ENCODE assay signal across 21 cellular contexts in genomic region chr10:100881552-100882250, GRCh38. TPM values are rescaled to one million over a fixed set of nuclear protein-coding genes. Genes with fewer than 3 reads are reported as not detected.
A peak's percentile ranks its signal among the peaks of the same experiment; 100 is the strongest.
DNase-seq lines count a peak whose midpoint lies in the region; ATAC-seq and TF ChIP-seq lines count a peak whose summit lies in the region.
"Had no signal": no experiment of that assay in that cellular context is flagged by ENCODE, and none has a peak within 500 bp of the region (broad histone marks: within the 10 kb centered on the region; RNA-seq: fewer than 3 reads in every experiment).

No MANE protein-coding gene starts in this region.

- no peak overlapping the region for H2BK12ac ChIP-seq in neuronal stem cell (ENCODE audit: low read length)

- H3K79me1 ChIP-seq in neuronal stem cell (ENCODE audit: low read depth, low read length), result no peaks in the 10 kb centered on the region

- no peak overlapping the region for H2BK15ac ChIP-seq in neuronal stem cell (ENCODE audit: low read length)

- H3K9ac ChIP-seq in neuronal stem cell (ENCODE audit: low read depth, low read length, poor library complexity) (no peak overlapping the region), Karpas-422 (ENCODE audit: low read length) (no peak overlapping the region)

- no peak overlapping the region for H3K18ac ChIP-seq in neuronal stem cell (ENCODE audit: low read length)

- no peak overlapping the region for H2BK5ac ChIP-seq in neuronal stem cell (ENCODE audit: low read length)

- H2AK5ac ChIP-seq in neuronal stem cell (ENCODE audit: low read depth, low read length), result no peak overlapping the region

- WGBS in neuronal stem cell (ENCODE audit: extremely low coverage in 2 of 2, insufficient read length in 2 of 2, insufficient replicate concordance in 1 of 2), 2 donors, result no CpG with 5 or more reads among the region's 5 CpGs

- no peak overlapping the region for H4K8ac ChIP-seq in neuronal stem cell (ENCODE audit: low read depth, low read length)

- H4K91ac ChIP-seq in neuronal stem cell (ENCODE audit: low read depth, low read length, poor library complexity), result no peak overlapping the region

- H3K4me2 ChIP-seq in neuronal stem cell (ENCODE audit: insufficient read depth, low read length, poor library complexity, severe bottlenecking), result no peak overlapping the region
- no peak overlapping the region for H3K4me2 ChIP-seq in Karpas-422 (ENCODE audit: low read depth, low read length, poor library complexity, severe bottlenecking)

- no peaks in the 10 kb centered on the region for H3K36me3 ChIP-seq in BE2C
- H3K36me3 ChIP-seq in H7 (replicated peaks; ENCODE audit: control insufficient read depth, insufficient read depth, low read length), result no peaks in the 10 kb centered on the region
- no peaks in the 10 kb centered on the region for H3K36me3 ChIP-seq in neuronal stem cell (replicated peaks in 1 of 2; ENCODE audit: control insufficient read depth in 2 of 2, insufficient read depth in 2 of 2, low read length in 2 of 2)
- no peaks in the 10 kb centered on the region for H3K36me3 ChIP-seq in Karpas-422 (ENCODE audit: insufficient read depth, low read length)
- H3K36me3 ChIP-seq: gastrocnemius medialis, ovary had no signal

- H2AFZ ChIP-seq in neuronal stem cell (ENCODE audit: low read length) (peak overlapping the region; percentile 51), Karpas-422 (ENCODE audit: low read length) (no peak overlapping the region)

- no peak overlapping the region for H3K23ac ChIP-seq in neuronal stem cell (ENCODE audit: low read depth, low read length, poor library complexity)

- H3K9me3 ChIP-seq in BE2C, result no peaks in the 10 kb centered on the region
- no peaks in the 10 kb centered on the region for H3K9me3 ChIP-seq in neuronal stem cell (replicated peaks in 1 of 2; ENCODE audit: control insufficient read depth in 2 of 2, insufficient read depth in 1 of 2, low read depth in 1 of 2, low read length in 2 of 2)
- H3K9me3 ChIP-seq in Karpas-422 (ENCODE audit: low read length), result no peaks in the 10 kb centered on the region
- H3K9me3 ChIP-seq: gastrocnemius medialis, mucosa of descending colon, ovary had no signal

- H3K4me3 ChIP-seq in BE2C (ENCODE audit: low read depth, low read length) (no peak overlapping the region), H7 (ENCODE audit: insufficient read depth, low read depth, low read length) (no peak overlapping the region), neuronal stem cell (ENCODE audit: low read length in 2 of 2) (no peak overlapping the region), Karpas-422 (ENCODE audit: low read length) (no peak overlapping the region)
- H3K4me3 ChIP-seq: gastrocnemius medialis, mucosa of descending colon, ovary had no signal

- ATAC-seq in GM18907 (IDR thresholded peaks at IDR 0.05; ENCODE audit: unreplicated experiment) (no peak), GM19463 (IDR thresholded peaks at IDR 0.05; ENCODE audit: unreplicated experiment) (no peak)
- ATAC-seq: activated naive CD8-positive, alpha-beta T cell treated with anti-CD3 and anti-CD28 coated beads, Interleukin-2, amount 50 U/mL, for 24 hours; activated T-helper 17 cell treated with anti-CD3 and anti-CD28 coated beads, Interleukin-2, amount 50 U/mL, for 72 hours; gastrocnemius medialis; left lobe of liver; mucosa of descending colon had no signal

- no peaks in the 10 kb centered on the region for H3K79me2 ChIP-seq in Karpas-422 (ENCODE audit: low read length)

- TF ChIP-seq CTCF in BE2C (IDR thresholded peaks at IDR 0.05; ENCODE audit: low read depth, low read length), result no peak

- peaks cover 38% of the 10 kb centered on the region for H3K4me1 ChIP-seq in BE2C
- H3K4me1 ChIP-seq in neuronal stem cell (ENCODE audit: control insufficient read depth in 2 of 2, insufficient read depth in 1 of 2, low read depth in 1 of 2, low read length in 2 of 2), result peaks cover 14 to 15% of the 10 kb centered on the region in 2 donors
- peaks cover 4% of the 10 kb centered on the region for H3K4me1 ChIP-seq in Karpas-422 (ENCODE audit: low read length)
- H3K4me1 ChIP-seq: gastrocnemius medialis had no signal

- DNase-seq in BE2C (peak; percentile 28), H7 (peak; percentile 7), dermis blood vessel endothelial cell (peak; percentile 23), neuronal stem cell (ENCODE audit: low spot score) (no peak), Karpas-422 (no peak), AG08396 (ENCODE audit: low spot score) (no peak)
- DNase-seq: activated CD4-positive, alpha-beta T cell treated with anti-CD3 and anti-CD28 coated beads for 1 hour; activated naive CD8-positive, alpha-beta T cell treated with anti-CD3 and anti-CD28 coated beads, Interleukin-2, amount 50 U/mL, for 24 hours; DMS79; gastrocnemius medialis; KG1; mucosa of descending colon; NCI-H1092 treated with DMSO at 0.1 percent for 48 hours; NCI-H2081; stimulated activated CD4-positive, alpha-beta T cell treated with anti-CD3 and anti-CD28 coated beads, Interleukin-4, amount 100 ng/mL, for 4 hours; SW 1271 had no signal

- H3K27ac ChIP-seq in neuronal stem cell (replicated peaks; ENCODE audit: low read length), result no peak overlapping the region
- no peak overlapping the region for H3K27ac ChIP-seq in Karpas-422 (ENCODE audit: low read length)
- H3K27ac ChIP-seq: gastrocnemius medialis had no signal

- H3K14ac ChIP-seq in neuronal stem cell (ENCODE audit: low read length), result no peak overlapping the region

- H3K4ac ChIP-seq in neuronal stem cell (ENCODE audit: low read length), result no peak overlapping the region

- no peaks in the 10 kb centered on the region for H4K20me1 ChIP-seq in Karpas-422 (ENCODE audit: insufficient read depth, low read depth, low read length)

- H3K27me3 ChIP-seq in BE2C, result no peaks in the 10 kb centered on the region
- peaks cover 2% of the 10 kb centered on the region for H3K27me3 ChIP-seq in H7 (ENCODE audit: control insufficient read depth, insufficient read depth, low read length)
- H3K27me3 ChIP-seq in neuronal stem cell (ENCODE audit: control insufficient read depth in 3 of 3, insufficient read depth in 3 of 3, low read depth in 1 of 3, low read length in 3 of 3), result peaks cover 0 to 16% (median 0%) of the 10 kb centered on the region in 3 experiments
- H3K27me3 ChIP-seq in Karpas-422 (ENCODE audit: low read length), result no peaks in the 10 kb centered on the region
- H3K27me3 ChIP-seq: ovary had no signal

- H2BK120ac ChIP-seq in neuronal stem cell (ENCODE audit: low read depth, low read length), result no peak overlapping the region

- H3K9me2 ChIP-seq in Karpas-422 (replicated peaks; ENCODE audit: insufficient read depth, low read length), result no peaks in the 10 kb centered on the region

RNA-seq across cellular contexts. Expression of gene SLF2, which starts 31.1 kb away (rescaled TPM):
- polyA plus RNA-seq in BE2C (2012; ENCODE audit: insufficient read depth, insufficient read length, low read depth), result 21.4 TPM
- 11.1 and 16.3 TPM in 2 replicates for total RNA-seq in H7 (2014; rRNA removed; shearing (Covaris generic))
- 33.6 and 35.2 TPM in 2 replicates for total RNA-seq in dermis blood vessel endothelial cell
- polyA plus RNA-seq in neuronal stem cell (2013, experiment 1 of 2), result 9.2 TPM
- 8.8 TPM for polyA plus RNA-seq in neuronal stem cell (2013, experiment 2 of 2)
- 27.5 and 52.4 TPM in 2 replicates for total RNA-seq in Karpas-422 (2014; rRNA removed; shearing (Covaris generic); ENCODE audit: low replicate concordance)

Comparison
In these comparisons a context has a peak if more than half of its experiments do, and no peak if none do; other contexts are left out.
1. DNase-seq: peak in BE2C (single experiment), H7 (single experiment) and dermis blood vessel endothelial cell (single experiment); none in neuronal stem cell (single experiment), Karpas-422 (single experiment) and AG08396 (single experiment).